Comparison of ENCODE assay signal across 1 cellular context in genomic region chr19:55406869-55407624, GRCh38.
TF ChIP-seq lines count a peak whose summit lies in the region.

No MANE protein-coding gene starts in this region.

TF ChIP-seq in GM12878, 131 proteins besides CTCF, POLR2A, EP300 and RAD21:
- TF ChIP-seq PBX3 (IDR thresholded peaks at IDR 0.05; ENCODE audit: insufficient replicate concordance, low read depth, low read length) (peak; percentile 58), SIN3A (IDR thresholded peaks at IDR 0.05; ENCODE audit: low read depth, low read length) (0 out of 2 replicates have a peak, but pooled peaks have one; percentile 64), IRF5 (IDR thresholded peaks at IDR 0.05; ENCODE audit: borderline replicate concordance) (no peak), RUNX3 (IDR thresholded peaks at IDR 0.05; ENCODE audit: low read length) (peak; percentile 66; the same call in 1 of the 2 replicates), PKNOX1 (IDR thresholded peaks at IDR 0.05) (peak; percentile 52; the same call in 1 of the 2 replicates), SUZ12 (IDR thresholded peaks at IDR 0.05; ENCODE audit: unreplicated experiment) (no peak), ATF7 (IDR thresholded peaks at IDR 0.05; ENCODE audit: low read depth) (peak; percentile 43), TBL1XR1 (IDR thresholded peaks at IDR 0.05; ENCODE audit: low read depth, low read length) (peak; percentile 24; the same call in 1 of the 2 replicates)
